In the genomic region with DNA sequence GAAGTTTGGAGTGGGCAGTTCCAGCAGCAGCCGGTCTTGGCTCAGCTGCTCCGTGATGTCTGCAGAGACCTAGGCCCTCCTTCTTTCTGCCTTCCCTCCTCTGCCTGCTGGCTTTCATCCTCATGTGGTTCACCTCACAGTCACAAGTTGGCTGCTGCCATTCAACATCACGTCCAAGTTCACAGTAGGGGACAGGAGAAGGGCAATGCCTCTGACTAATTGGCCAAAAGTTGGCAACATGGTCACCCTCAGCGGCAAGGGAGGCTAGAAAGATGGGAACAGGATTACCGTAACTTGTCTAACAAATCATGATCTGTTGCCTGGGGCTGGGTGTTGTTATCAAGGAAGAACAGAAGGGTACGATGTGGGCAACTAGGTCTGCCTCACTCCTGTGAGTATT, we compare ENCODE assay signal across 23 cellular contexts. TPM values are rescaled to one million over a fixed set of nuclear protein-coding genes. Genes with fewer than 3 reads are reported as not detected.
DNase-seq lines count a peak whose midpoint lies in the region; ATAC-seq and TF ChIP-seq lines count a peak whose summit lies in the region.
"Had no signal": no experiment of that assay in that cellular context is flagged by ENCODE, and none has a peak within 500 bp of the region (broad histone marks: within the 10 kb centered on the region; RNA-seq: fewer than 3 reads in every experiment).

No MANE protein-coding gene starts in this region.

- ATAC-seq in heart left ventricle (peak; percentile 14 to 48 (median 21)), HG02938 (IDR thresholded peaks at IDR 0.05; ENCODE audit: unreplicated experiment) (no peak)
- ATAC-seq in stimulated activated memory B cell treated with anti-CD40 and anti-IgM and Interleukin-4, amounts not matched to agents 10 μg/mL and 1 μg/mL and 100 μg/mL, for 72 hours = no peak
- ATAC-seq: body of pancreas; PC-3; stimulated activated effector memory CD8-positive, alpha-beta T cell treated with anti-CD3 and anti-CD28 coated beads, Interleukin-12 subunit alpha, Interleukin-12 subunit beta, amount 100 ng/mL, for 72 hours; T-helper 17 cell had no signal

- intact Hi-C loops in heart left ventricle (cut with DNase I) = loop anchor here in 1 of 10 donors (5.0 kb wide), 1 partner anchor 114 kb away; no protein-coding TSS in a partner anchor

- DNase-seq in activated T-cell treated with anti-CD3 and anti-CD28 coated beads, Interleukin-2, amount 50 U/mL, for 24 hours = peak; percentile 9
- DNase-seq in activated T-cell treated with anti-CD3 and anti-CD28 coated beads, Interleukin-2, amount 50 U/mL, for 1 hour = no peak
- DNase-seq in activated CD8-positive, alpha-beta memory T cell treated with anti-CD3 and anti-CD28 coated beads, Interleukin-2, amount 50 U/mL, for 48 hours = peak; percentile 30
- DNase-seq in heart left ventricle (peak in 2 of 5 donors; percentile 19 to 78), NCI-H1105 (lab: John Stamatoyannopoulos, UW) (no peak)
- DNase-seq in activated naive CD8-positive, alpha-beta T cell treated with anti-CD3 and anti-CD28 coated beads for 36 hours = no peak
- DNase-seq: activated CD4-positive, alpha-beta T cell treated with anti-CD3 and anti-CD28 coated beads, Interleukin-2, amount 50 U/mL, for 1 hour; activated naive CD8-positive, alpha-beta T cell treated with anti-CD3 and anti-CD28 coated beads, Interleukin-2, amount 10 ng/mL, durations not matched to agents 7 days and 5 days; body of pancreas; hypothalamus; mammary epithelial cell; NCI-H2171 treated with DMSO at 0.1 percent for 48 hours; NCI-H69; ovary; PC-3; sigmoid colon had no signal

- H3K9me3 ChIP-seq in heart left ventricle = no peaks in the 10 kb centered on the region
- H3K9me3 ChIP-seq: body of pancreas, ovary, sigmoid colon, SJSA1, thoracic aorta had no signal

- H3K9me3 Mint-ChIP-seq in activated T-cell treated with anti-CD3 and anti-CD28 coated beads, Interleukin-2, amount 50 U/mL, for 24 hours = no peaks in the 10 kb centered on the region
- H3K9me3 Mint-ChIP-seq in stimulated activated memory B cell treated with anti-CD40 and anti-IgM and Interleukin-4, amounts not matched to agents 10 μg/mL and 1 μg/mL and 100 μg/mL, for 72 hours = peaks cover 3% of the 10 kb centered on the region
- H3K9me3 Mint-ChIP-seq in activated naive CD8-positive, alpha-beta T cell treated with anti-CD3 and anti-CD28 coated beads for 36 hours = no peaks in the 10 kb centered on the region
- H3K9me3 Mint-ChIP-seq: activated naive CD8-positive, alpha-beta T cell treated with anti-CD3 and anti-CD28 coated beads, Interleukin-2, amount 10 ng/mL, durations not matched to agents 7 days and 5 days; stimulated activated effector memory CD8-positive, alpha-beta T cell treated with anti-CD3 and anti-CD28 coated beads, Interleukin-12 subunit alpha, Interleukin-12 subunit beta, amount 100 ng/mL, for 72 hours had no signal

- no peaks in the 10 kb centered on the region for H3K36me3 ChIP-seq in heart left ventricle
- H3K36me3 ChIP-seq: ovary, sigmoid colon, SJSA1, thoracic aorta had no signal

- no peak overlapping the region for H3K4me3 ChIP-seq in heart left ventricle
- H3K4me3 ChIP-seq: body of pancreas, ovary, sigmoid colon, SJSA1, thoracic aorta had no signal

- H3K4me1 ChIP-seq in heart left ventricle = peaks cover 0 to 43% (median 17%) of the 10 kb centered on the region in 12 donors
- H3K4me1 ChIP-seq: body of pancreas, SJSA1 had no signal

- H3K27ac Mint-ChIP-seq in activated T-cell treated with anti-CD3 and anti-CD28 coated beads, Interleukin-2, amount 50 U/mL, for 24 hours = no peak overlapping the region
- peak overlapping the region; percentile 22 for H3K27ac Mint-ChIP-seq in stimulated activated memory B cell treated with anti-CD40 and anti-IgM and Interleukin-4, amounts not matched to agents 10 μg/mL and 1 μg/mL and 100 μg/mL, for 72 hours
- H3K27ac Mint-ChIP-seq in activated naive CD8-positive, alpha-beta T cell treated with anti-CD3 and anti-CD28 coated beads for 36 hours = no peak overlapping the region
- H3K27ac Mint-ChIP-seq: activated naive CD8-positive, alpha-beta T cell treated with anti-CD3 and anti-CD28 coated beads, Interleukin-2, amount 10 ng/mL, durations not matched to agents 7 days and 5 days; stimulated activated effector memory CD8-positive, alpha-beta T cell treated with anti-CD3 and anti-CD28 coated beads, Interleukin-12 subunit alpha, Interleukin-12 subunit beta, amount 100 ng/mL, for 72 hours; T-helper 17 cell had no signal

- H3K36me3 Mint-ChIP-seq in activated T-cell treated with anti-CD3 and anti-CD28 coated beads, Interleukin-2, amount 50 U/mL, for 24 hours (ENCODE audit: low read depth) = no peaks in the 10 kb centered on the region
- H3K36me3 Mint-ChIP-seq in stimulated activated memory B cell treated with anti-CD40 and anti-IgM and Interleukin-4, amounts not matched to agents 10 μg/mL and 1 μg/mL and 100 μg/mL, for 72 hours = peaks cover 10% of the 10 kb centered on the region
- H3K36me3 Mint-ChIP-seq in activated naive CD8-positive, alpha-beta T cell treated with anti-CD3 and anti-CD28 coated beads for 36 hours = no peaks in the 10 kb centered on the region
- H3K36me3 Mint-ChIP-seq: activated naive CD8-positive, alpha-beta T cell treated with anti-CD3 and anti-CD28 coated beads, Interleukin-2, amount 10 ng/mL, durations not matched to agents 7 days and 5 days had no signal

- TF ChIP-seq CTCF in heart left ventricle (IDR thresholded peaks at IDR 0.05) = no peak

- H3K27me3 Mint-ChIP-seq in activated T-cell treated with anti-CD3 and anti-CD28 coated beads, Interleukin-2, amount 50 U/mL, for 24 hours = no peaks in the 10 kb centered on the region
- H3K27me3 Mint-ChIP-seq in stimulated activated memory B cell treated with anti-CD40 and anti-IgM and Interleukin-4, amounts not matched to agents 10 μg/mL and 1 μg/mL and 100 μg/mL, for 72 hours = no peaks in the 10 kb centered on the region
- no peaks in the 10 kb centered on the region for H3K27me3 Mint-ChIP-seq in activated naive CD8-positive, alpha-beta T cell treated with anti-CD3 and anti-CD28 coated beads for 36 hours

- no peak overlapping the region for H3K4me3 Mint-ChIP-seq in activated T-cell treated with anti-CD3 and anti-CD28 coated beads, Interleukin-2, amount 50 U/mL, for 24 hours
- H3K4me3 Mint-ChIP-seq in stimulated activated memory B cell treated with anti-CD40 and anti-IgM and Interleukin-4, amounts not matched to agents 10 μg/mL and 1 μg/mL and 100 μg/mL, for 72 hours = no peak overlapping the region
- no peak overlapping the region for H3K4me3 Mint-ChIP-seq in activated naive CD8-positive, alpha-beta T cell treated with anti-CD3 and anti-CD28 coated beads for 36 hours
- H3K4me3 Mint-ChIP-seq: activated naive CD8-positive, alpha-beta T cell treated with anti-CD3 and anti-CD28 coated beads, Interleukin-2, amount 10 ng/mL, durations not matched to agents 7 days and 5 days; stimulated activated effector memory CD8-positive, alpha-beta T cell treated with anti-CD3 and anti-CD28 coated beads, Interleukin-12 subunit alpha, Interleukin-12 subunit beta, amount 100 ng/mL, for 72 hours; T-helper 17 cell had no signal

- H3K27me3 ChIP-seq in heart left ventricle = peaks cover 0 to 19% (median 0%) of the 10 kb centered on the region in 9 donors
- H3K27me3 ChIP-seq: body of pancreas, ovary, sigmoid colon had no signal

- 56 to 67% (median 59%) methylated on average over 6 of the region's 6 CpGs for WGBS in heart left ventricle, 4 donors

- TF ChIP-seq POLR2A in heart left ventricle (IDR thresholded peaks at IDR 0.05) = no peak

- peaks cover 13% of the 10 kb centered on the region for H3K4me1 Mint-ChIP-seq in activated T-cell treated with anti-CD3 and anti-CD28 coated beads, Interleukin-2, amount 50 U/mL, for 24 hours (ENCODE audit: low read depth)
- H3K4me1 Mint-ChIP-seq in stimulated activated memory B cell treated with anti-CD40 and anti-IgM and Interleukin-4, amounts not matched to agents 10 μg/mL and 1 μg/mL and 100 μg/mL, for 72 hours = peaks cover 71% of the 10 kb centered on the region
- peaks cover 10% of the 10 kb centered on the region for H3K4me1 Mint-ChIP-seq in activated naive CD8-positive, alpha-beta T cell treated with anti-CD3 and anti-CD28 coated beads for 36 hours

- peak overlapping the region in 2 of 12 donors; percentile 41 to 42 for H3K27ac ChIP-seq in heart left ventricle
- H3K27ac ChIP-seq: body of pancreas, ovary, SJSA1, thoracic aorta had no signal

RNA-seq across cellular contexts. Expression of gene CACNA2D4, which starts 7.8 kb away (rescaled TPM):
- 1 to 10 TPM in 5 of 9 donors, under 1 TPM in 4; 0.10 to 9.0 (median 1.2) TPM for total RNA-seq in heart left ventricle
- 1 to 10 TPM in 1 of 2 donors, under 1 TPM in 1; 0.69 to 1.8 TPM for polyA plus RNA-seq in heart left ventricle
- total RNA-seq in activated naive CD8-positive, alpha-beta T cell treated with anti-CD3 and anti-CD28 coated beads for 36 hours = 1 to 10 TPM; 3.8 to 4.0 TPM
- total RNA-seq: MCF 10A, PC-3, SJSA1 had no signal
- polyA plus RNA-seq: mammary epithelial cell had no signal

Comparison
In these comparisons a context has a peak if more than half of its experiments do, and no peak if none do; other contexts are left out.
1. DNase-seq: peak in activated T-cell treated with anti-CD3 and anti-CD28 coated beads, Interleukin-2, amount 50 U/mL, for 24 hours (single experiment) and activated CD8-positive, alpha-beta memory T cell treated with anti-CD3 and anti-CD28 coated beads, Interleukin-2, amount 50 U/mL, for 48 hours (single experiment); none in activated T-cell treated with anti-CD3 and anti-CD28 coated beads, Interleukin-2, amount 50 U/mL, for 1 hour (single experiment), NCI-H1105 (single experiment) and activated naive CD8-positive, alpha-beta T cell treated with anti-CD3 and anti-CD28 coated beads for 36 hours (single experiment).
2. ATAC-seq: peak in heart left ventricle (4 of 4); none in stimulated activated memory B cell treated with anti-CD40 and anti-IgM and Interleukin-4, amounts not matched to agents 10 μg/mL and 1 μg/mL and 100 μg/mL, for 72 hours (single experiment) and HG02938 (single experiment).